In genomic region chr12:56007148-56007891, GRCh38 we compare ENCODE assay signal across 8 cellular contexts. TPM values are rescaled to one million over a fixed set of nuclear protein-coding genes. Genes with fewer than 3 reads are reported as not detected.
DNase-seq lines count a peak whose midpoint lies in the region; ATAC-seq, FAIRE-seq and TF ChIP-seq lines count a peak whose summit lies in the region.

No MANE protein-coding gene starts in this region.

- peaks cover 2 to 6% of the 10 kb centered on the region in 2 donors for H3K4me1 ChIP-seq in kidney (ENCODE audit: control insufficient read depth in 1 of 2, insufficient read depth in 1 of 2, low read depth in 1 of 2, low read length in 2 of 2)

- FAIRE-seq in GM18507 (lab: Jason Lieb, UNC) (peak; percentile 81), kidney (lab: Jason Lieb, UNC) (no peak)

- peak; percentile 6 for TF ChIP-seq CTCF in kidney (IDR thresholded peaks at IDR 0.05; ENCODE audit: borderline replicate concordance, extremely low read depth, insufficient read depth)

- peak; percentile 60 for ATAC-seq in HG03135 (IDR thresholded peaks at IDR 0.05; ENCODE audit: unreplicated experiment)
- ATAC-seq in HG03039 (IDR thresholded peaks at IDR 0.05; ENCODE audit: unreplicated experiment), result no peak

- H3K27ac ChIP-seq in kidney (ENCODE audit: low read depth in 2 of 2, low read length in 2 of 2), result peak overlapping the region; percentile 87 to 92

- intact Hi-C loops in kidney (cut with DNase I), result no loop called here

- no peaks in the 10 kb centered on the region for H3K9me3 ChIP-seq in kidney (ENCODE audit: control insufficient read depth in 1 of 2, low read length in 2 of 2)

- peak overlapping the region; percentile 83 to 88 for H3K9ac ChIP-seq in kidney (ENCODE audit: low read length in 2 of 2)

- H3K36me3 ChIP-seq in kidney (ENCODE audit: control insufficient read depth in 1 of 2, insufficient read depth in 2 of 2, low read length in 2 of 2), result peaks cover 9 to 12% of the 10 kb centered on the region in 2 donors

- peak overlapping the region; percentile 75 to 92 for H3K4me3 ChIP-seq in kidney (ENCODE audit: low read length in 2 of 2)

- DNase-seq in GM18507 (ENCODE audit: extremely low spot score, insufficient read length, low read depth) (peak; percentile 87), NCI-H345 treated with DMSO at 0.1 percent for 48 hours (lab: John Stamatoyannopoulos, UW; ENCODE audit: unreplicated experiment) (peak; percentile 88), cerebellum (ENCODE audit: low spot score) (peak; percentile 94), kidney (peak; percentile 96)
- peak; percentile 65 for DNase-seq in activated CD4-positive, CD25-positive, alpha-beta regulatory T cell treated with anti-CD3 and anti-CD28 coated beads, Interleukin-2, amount 50 U/mL, for 72 hours
- DNase-seq in stimulated activated CD4-positive, alpha-beta T cell treated with anti-CD3 and anti-CD28 coated beads, Interleukin-12 subunit alpha, Interleukin-12 subunit beta, amount 100 ng/mL, for 4 hours, result peak; percentile 76

RNA-seq across cellular contexts. Expression of gene SUOX, which starts 10.2 kb away (rescaled TPM):
- 13.7 TPM for total RNA-seq in cerebellum
- total RNA-seq in kidney, result 33.1 TPM
- polyA plus RNA-seq in kidney (ENCODE audit: insufficient read depth, low read depth, low replicate concordance), result 61.1 TPM

RNA-seq across cellular contexts. Expression of gene IKZF4, which starts 13.5 kb away (rescaled TPM):
- total RNA-seq in cerebellum, result 4.9 TPM
- total RNA-seq in kidney, result 9.4 TPM
- polyA plus RNA-seq in kidney (ENCODE audit: insufficient read depth, low read depth, low replicate concordance), result 2.7 TPM

RNA-seq across cellular contexts. Expression of gene RAB5B, which starts 33.4 kb away (rescaled TPM):
- total RNA-seq in cerebellum (46.5 TPM), kidney (112 TPM)
- polyA plus RNA-seq in kidney (ENCODE audit: insufficient read depth, low read depth, low replicate concordance), result 72.5 TPM

RNA-seq across cellular contexts. Expression of gene RPS26, which starts 34.4 kb away (rescaled TPM):
- total RNA-seq in cerebellum, result 22.2 TPM
- 46.7 TPM for total RNA-seq in kidney
- polyA plus RNA-seq in kidney (ENCODE audit: insufficient read depth, low read depth, low replicate concordance), result 637 TPM

RNA-seq across cellular contexts. Expression of gene CDK2, which starts 40.7 kb away (rescaled TPM):
- total RNA-seq in cerebellum (25.7 TPM), kidney (23.2 TPM)
- 7.6 TPM for polyA plus RNA-seq in kidney (ENCODE audit: insufficient read depth, low read depth, low replicate concordance)
